In the genomic region with DNA sequence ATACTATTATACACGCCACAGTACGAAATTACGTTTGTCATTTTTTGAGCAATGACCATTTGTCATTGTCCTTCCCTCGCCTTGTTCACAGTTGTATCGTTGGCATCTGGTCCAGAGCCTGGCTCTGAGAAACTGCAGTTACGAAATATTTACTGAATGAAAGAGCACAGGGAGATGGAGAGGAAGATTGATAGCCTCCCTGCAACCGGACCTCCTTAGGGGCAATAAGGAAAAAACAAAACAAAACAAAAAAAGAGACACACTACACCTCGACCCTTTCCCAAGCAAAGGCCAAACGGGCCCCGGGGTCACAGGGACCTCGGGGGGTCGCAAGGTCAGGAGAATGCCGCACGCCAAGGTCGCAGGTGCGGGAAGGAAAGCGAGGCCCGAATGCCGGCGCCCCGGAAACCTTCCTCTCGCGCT, we compare ENCODE assay signal across 1 cellular context.
TF ChIP-seq lines count a peak whose summit lies in the region.

No MANE protein-coding gene starts in this region.

TF ChIP-seq in GM12878, 131 proteins besides CTCF, POLR2A, EP300 and RAD21 (continued from another document):
- TF ChIP-seq, protein P1, sequence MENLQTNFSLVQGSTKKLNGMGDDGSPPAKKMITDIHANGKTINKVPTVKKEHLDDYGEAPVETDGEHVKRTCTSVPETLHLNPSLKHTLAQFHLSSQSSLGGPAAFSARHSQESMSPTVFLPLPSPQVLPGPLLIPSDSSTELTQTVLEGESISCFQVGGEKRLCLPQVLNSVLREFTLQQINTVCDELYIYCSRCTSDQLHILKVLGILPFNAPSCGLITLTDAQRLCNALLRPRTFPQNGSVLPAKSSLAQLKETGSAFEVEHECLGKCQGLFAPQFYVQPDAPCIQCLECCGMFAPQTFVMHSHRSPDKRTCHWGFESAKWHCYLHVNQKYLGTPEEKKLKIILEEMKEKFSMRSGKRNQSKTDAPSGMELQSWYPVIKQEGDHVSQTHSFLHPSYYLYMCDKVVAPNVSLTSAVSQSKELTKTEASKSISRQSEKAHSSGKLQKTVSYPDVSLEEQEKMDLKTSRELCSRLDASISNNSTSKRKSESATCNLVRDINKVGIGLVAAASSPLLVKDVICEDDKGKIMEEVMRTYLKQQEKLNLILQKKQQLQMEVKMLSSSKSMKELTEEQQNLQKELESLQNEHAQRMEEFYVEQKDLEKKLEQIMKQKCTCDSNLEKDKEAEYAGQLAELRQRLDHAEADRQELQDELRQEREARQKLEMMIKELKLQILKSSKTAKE (IDR thresholded peaks at IDR 0.05; ENCODE audit: low read depth, poor library complexity, severe bottlenecking) = no peak
- TF ChIP-seq NR2F1 (conservative IDR thresholded peaks at IDR 0.05) (peak; percentile 67), BMI1 (IDR thresholded peaks at IDR 0.05; ENCODE audit: borderline replicate concordance) (no peak), MXI1 (IDR thresholded peaks at IDR 0.05; ENCODE audit: low read depth, low read length) (no peak), CHD2 (IDR thresholded peaks at IDR 0.05; ENCODE audit: borderline replicate concordance, low read depth, low read length) (no peak), MEF2A (IDR thresholded peaks at IDR 0.05; ENCODE audit: insufficient read depth, low read depth, low read length) (no peak), SREBF1 (IDR thresholded peaks at IDR 0.05; ENCODE audit: low read length) (no peak), POU2F2 (IDR thresholded peaks at IDR 0.05; ENCODE audit: borderline replicate concordance, low read depth, low read length) (no peak)
- TF ChIP-seq, protein P2, sequence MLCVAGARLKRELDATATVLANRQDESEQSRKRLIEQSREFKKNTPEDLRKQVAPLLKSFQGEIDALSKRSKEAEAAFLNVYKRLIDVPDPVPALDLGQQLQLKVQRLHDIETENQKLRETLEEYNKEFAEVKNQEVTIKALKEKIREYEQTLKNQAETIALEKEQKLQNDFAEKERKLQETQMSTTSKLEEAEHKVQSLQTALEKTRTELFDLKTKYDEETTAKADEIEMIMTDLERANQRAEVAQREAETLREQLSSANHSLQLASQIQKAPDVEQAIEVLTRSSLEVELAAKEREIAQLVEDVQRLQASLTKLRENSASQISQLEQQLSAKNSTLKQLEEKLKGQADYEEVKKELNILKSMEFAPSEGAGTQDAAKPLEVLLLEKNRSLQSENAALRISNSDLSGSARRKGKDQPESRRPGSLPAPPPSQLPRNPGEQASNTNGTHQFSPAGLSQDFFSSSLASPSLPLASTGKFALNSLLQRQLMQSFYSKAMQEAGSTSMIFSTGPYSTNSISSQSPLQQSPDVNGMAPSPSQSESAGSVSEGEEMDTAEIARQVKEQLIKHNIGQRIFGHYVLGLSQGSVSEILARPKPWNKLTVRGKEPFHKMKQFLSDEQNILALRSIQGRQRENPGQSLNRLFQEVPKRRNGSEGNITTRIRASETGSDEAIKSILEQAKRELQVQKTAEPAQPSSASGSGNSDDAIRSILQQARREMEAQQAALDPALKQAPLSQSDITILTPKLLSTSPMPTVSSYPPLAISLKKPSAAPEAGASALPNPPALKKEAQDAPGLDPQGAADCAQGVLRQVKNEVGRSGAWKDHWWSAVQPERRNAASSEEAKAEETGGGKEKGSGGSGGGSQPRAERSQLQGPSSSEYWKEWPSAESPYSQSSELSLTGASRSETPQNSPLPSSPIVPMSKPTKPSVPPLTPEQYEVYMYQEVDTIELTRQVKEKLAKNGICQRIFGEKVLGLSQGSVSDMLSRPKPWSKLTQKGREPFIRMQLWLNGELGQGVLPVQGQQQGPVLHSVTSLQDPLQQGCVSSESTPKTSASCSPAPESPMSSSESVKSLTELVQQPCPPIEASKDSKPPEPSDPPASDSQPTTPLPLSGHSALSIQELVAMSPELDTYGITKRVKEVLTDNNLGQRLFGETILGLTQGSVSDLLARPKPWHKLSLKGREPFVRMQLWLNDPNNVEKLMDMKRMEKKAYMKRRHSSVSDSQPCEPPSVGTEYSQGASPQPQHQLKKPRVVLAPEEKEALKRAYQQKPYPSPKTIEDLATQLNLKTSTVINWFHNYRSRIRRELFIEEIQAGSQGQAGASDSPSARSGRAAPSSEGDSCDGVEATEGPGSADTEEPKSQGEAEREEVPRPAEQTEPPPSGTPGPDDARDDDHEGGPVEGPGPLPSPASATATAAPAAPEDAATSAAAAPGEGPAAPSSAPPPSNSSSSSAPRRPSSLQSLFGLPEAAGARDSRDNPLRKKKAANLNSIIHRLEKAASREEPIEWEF (IDR thresholded peaks at IDR 0.05; ENCODE audit: insufficient replicate concordance, low read depth, low read length) = no peak
- TF ChIP-seq, protein P3, sequence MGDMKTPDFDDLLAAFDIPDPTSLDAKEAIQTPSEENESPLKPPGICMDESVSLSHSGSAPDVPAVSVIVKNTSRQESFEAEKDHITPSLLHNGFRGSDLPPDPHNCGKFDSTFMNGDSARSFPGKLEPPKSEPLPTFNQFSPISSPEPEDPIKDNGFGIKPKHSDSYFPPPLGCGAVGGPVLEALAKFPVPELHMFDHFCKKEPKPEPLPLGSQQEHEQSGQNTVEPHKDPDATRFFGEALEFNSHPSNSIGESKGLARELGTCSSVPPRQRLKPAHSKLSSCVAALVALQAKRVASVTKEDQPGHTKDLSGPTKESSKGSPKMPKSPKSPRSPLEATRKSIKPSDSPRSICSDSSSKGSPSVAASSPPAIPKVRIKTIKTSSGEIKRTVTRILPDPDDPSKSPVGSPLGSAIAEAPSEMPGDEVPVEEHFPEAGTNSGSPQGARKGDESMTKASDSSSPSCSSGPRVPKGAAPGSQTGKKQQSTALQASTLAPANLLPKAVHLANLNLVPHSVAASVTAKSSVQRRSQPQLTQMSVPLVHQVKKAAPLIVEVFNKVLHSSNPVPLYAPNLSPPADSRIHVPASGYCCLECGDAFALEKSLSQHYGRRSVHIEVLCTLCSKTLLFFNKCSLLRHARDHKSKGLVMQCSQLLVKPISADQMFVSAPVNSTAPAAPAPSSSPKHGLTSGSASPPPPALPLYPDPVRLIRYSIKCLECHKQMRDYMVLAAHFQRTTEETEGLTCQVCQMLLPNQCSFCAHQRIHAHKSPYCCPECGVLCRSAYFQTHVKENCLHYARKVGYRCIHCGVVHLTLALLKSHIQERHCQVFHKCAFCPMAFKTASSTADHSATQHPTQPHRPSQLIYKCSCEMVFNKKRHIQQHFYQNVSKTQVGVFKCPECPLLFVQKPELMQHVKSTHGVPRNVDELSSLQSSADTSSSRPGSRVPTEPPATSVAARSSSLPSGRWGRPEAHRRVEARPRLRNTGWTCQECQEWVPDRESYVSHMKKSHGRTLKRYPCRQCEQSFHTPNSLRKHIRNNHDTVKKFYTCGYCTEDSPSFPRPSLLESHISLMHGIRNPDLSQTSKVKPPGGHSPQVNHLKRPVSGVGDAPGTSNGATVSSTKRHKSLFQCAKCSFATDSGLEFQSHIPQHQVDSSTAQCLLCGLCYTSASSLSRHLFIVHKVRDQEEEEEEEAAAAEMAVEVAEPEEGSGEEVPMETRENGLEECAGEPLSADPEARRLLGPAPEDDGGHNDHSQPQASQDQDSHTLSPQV (IDR thresholded peaks at IDR 0.05) = no peak
- TF ChIP-seq, protein P4, sequence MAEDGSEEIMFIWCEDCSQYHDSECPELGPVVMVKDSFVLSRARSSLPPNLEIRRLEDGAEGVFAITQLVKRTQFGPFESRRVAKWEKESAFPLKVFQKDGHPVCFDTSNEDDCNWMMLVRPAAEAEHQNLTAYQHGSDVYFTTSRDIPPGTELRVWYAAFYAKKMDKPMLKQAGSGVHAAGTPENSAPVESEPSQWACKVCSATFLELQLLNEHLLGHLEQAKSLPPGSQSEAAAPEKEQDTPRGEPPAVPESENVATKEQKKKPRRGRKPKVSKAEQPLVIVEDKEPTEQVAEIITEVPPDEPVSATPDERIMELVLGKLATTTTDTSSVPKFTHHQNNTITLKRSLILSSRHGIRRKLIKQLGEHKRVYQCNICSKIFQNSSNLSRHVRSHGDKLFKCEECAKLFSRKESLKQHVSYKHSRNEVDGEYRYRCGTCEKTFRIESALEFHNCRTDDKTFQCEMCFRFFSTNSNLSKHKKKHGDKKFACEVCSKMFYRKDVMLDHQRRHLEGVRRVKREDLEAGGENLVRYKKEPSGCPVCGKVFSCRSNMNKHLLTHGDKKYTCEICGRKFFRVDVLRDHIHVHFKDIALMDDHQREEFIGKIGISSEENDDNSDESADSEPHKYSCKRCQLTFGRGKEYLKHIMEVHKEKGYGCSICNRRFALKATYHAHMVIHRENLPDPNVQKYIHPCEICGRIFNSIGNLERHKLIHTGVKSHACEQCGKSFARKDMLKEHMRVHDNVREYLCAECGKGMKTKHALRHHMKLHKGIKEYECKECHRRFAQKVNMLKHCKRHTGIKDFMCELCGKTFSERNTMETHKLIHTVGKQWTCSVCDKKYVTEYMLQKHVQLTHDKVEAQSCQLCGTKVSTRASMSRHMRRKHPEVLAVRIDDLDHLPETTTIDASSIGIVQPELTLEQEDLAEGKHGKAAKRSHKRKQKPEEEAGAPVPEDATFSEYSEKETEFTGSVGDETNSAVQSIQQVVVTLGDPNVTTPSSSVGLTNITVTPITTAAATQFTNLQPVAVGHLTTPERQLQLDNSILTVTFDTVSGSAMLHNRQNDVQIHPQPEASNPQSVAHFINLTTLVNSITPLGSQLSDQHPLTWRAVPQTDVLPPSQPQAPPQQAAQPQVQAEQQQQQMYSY (CRISPR knock-in tag; IDR thresholded peaks at IDR 0.05) = no peak
